1 cellular context compared by ENCODE assay signal in the genomic region with DNA sequence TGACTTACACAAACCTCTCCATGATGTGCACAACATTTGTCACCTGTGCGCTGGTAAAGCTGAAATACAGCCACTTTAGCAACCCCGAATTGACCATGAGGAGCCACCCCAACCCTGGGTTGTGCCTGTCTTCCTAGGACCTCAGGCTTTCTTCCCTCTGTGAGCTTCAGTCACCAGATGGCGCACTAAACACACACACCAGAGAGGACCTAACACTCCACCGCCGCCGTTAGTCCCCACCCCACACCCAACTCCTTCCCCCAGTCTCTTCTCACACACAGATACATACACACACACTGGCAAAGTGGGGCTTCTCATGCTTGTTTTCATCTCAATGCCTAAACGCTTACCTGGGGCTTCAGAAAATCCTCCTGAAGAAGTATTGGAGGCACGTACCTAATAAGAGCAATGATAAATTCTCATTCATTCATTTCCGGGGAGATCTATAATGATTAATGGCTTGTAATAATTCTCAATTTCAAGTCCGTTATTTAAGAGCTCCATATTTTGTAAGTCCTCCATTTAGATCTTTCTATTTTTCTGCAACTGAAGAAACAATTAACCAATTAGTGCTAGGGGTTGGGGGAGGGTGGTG.
TF ChIP-seq lines count a peak whose summit lies in the region.

No MANE protein-coding gene starts in this region.

TF ChIP-seq in K562, 482 proteins besides CTCF, POLR2A, EP300 and RAD21 (continued from another document):
- TF ChIP-seq, protein P1, sequence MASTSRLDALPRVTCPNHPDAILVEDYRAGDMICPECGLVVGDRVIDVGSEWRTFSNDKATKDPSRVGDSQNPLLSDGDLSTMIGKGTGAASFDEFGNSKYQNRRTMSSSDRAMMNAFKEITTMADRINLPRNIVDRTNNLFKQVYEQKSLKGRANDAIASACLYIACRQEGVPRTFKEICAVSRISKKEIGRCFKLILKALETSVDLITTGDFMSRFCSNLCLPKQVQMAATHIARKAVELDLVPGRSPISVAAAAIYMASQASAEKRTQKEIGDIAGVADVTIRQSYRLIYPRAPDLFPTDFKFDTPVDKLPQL (IDR thresholded peaks at IDR 0.05; ENCODE audit: extremely low read depth, insufficient read length): no peak
- no peak for TF ChIP-seq SRSF3 (IDR thresholded peaks at IDR 0.05; ENCODE audit: insufficient read depth, low read length)
- peak; percentile 78 for TF ChIP-seq CC2D1A (IDR thresholded peaks at IDR 0.05)
- no peak for TF ChIP-seq MIER1 (IDR thresholded peaks at IDR 0.05; ENCODE audit: low read depth)
- no peak for TF ChIP-seq ZNF197 (CRISPR knock-in tag; IDR thresholded peaks at IDR 0.05; ENCODE audit: low read depth)
- TF ChIP-seq ZNF347 (CRISPR knock-in tag; IDR thresholded peaks at IDR 0.05; ENCODE audit: low read depth): no peak
- TF ChIP-seq, protein P2, sequence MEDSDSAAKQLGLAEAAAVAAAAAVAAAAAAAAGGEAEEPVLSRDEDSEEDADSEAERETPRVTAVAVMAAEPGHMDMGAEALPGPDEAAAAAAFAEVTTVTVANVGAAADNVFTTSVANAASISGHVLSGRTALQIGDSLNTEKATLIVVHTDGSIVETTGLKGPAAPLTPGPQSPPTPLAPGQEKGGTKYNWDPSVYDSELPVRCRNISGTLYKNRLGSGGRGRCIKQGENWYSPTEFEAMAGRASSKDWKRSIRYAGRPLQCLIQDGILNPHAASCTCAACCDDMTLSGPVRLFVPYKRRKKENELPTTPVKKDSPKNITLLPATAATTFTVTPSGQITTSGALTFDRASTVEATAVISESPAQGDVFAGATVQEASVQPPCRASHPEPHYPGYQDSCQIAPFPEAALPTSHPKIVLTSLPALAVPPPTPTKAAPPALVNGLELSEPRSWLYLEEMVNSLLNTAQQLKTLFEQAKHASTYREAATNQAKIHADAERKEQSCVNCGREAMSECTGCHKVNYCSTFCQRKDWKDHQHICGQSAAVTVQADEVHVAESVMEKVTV (CRISPR knock-in tag; IDR thresholded peaks at IDR 0.05): peak; percentile 79
- TF ChIP-seq, protein P3, sequence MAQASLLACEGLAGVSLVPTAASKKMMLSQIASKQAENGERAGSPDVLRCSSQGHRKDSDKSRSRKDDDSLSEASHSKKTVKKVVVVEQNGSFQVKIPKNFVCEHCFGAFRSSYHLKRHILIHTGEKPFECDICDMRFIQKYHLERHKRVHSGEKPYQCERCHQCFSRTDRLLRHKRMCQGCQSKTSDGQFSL (CRISPR knock-in tag; IDR thresholded peaks at IDR 0.05): no peak
- TF ChIP-seq, protein P3 (tag; IDR thresholded peaks at IDR 0.05): no peak
- TF ChIP-seq EP400 (IDR thresholded peaks at IDR 0.05): 0 out of 2 replicates have a peak, but pooled peaks have one; percentile 12
- TF ChIP-seq, protein P4, sequence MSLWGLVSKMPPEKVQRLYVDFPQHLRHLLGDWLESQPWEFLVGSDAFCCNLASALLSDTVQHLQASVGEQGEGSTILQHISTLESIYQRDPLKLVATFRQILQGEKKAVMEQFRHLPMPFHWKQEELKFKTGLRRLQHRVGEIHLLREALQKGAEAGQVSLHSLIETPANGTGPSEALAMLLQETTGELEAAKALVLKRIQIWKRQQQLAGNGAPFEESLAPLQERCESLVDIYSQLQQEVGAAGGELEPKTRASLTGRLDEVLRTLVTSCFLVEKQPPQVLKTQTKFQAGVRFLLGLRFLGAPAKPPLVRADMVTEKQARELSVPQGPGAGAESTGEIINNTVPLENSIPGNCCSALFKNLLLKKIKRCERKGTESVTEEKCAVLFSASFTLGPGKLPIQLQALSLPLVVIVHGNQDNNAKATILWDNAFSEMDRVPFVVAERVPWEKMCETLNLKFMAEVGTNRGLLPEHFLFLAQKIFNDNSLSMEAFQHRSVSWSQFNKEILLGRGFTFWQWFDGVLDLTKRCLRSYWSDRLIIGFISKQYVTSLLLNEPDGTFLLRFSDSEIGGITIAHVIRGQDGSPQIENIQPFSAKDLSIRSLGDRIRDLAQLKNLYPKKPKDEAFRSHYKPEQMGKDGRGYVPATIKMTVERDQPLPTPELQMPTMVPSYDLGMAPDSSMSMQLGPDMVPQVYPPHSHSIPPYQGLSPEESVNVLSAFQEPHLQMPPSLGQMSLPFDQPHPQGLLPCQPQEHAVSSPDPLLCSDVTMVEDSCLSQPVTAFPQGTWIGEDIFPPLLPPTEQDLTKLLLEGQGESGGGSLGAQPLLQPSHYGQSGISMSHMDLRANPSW (CRISPR knock-in tag; IDR thresholded peaks at IDR 0.05): no peak
- no peak for TF ChIP-seq DACH1 (IDR thresholded peaks at IDR 0.05; ENCODE audit: partially characterized antibody)
- TF ChIP-seq, protein P5, sequence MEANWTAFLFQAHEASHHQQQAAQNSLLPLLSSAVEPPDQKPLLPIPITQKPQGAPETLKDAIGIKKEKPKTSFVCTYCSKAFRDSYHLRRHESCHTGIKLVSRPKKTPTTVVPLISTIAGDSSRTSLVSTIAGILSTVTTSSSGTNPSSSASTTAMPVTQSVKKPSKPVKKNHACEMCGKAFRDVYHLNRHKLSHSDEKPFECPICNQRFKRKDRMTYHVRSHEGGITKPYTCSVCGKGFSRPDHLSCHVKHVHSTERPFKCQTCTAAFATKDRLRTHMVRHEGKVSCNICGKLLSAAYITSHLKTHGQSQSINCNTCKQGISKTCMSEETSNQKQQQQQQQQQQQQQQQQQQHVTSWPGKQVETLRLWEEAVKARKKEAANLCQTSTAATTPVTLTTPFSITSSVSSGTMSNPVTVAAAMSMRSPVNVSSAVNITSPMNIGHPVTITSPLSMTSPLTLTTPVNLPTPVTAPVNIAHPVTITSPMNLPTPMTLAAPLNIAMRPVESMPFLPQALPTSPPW (CRISPR knock-in tag; IDR thresholded peaks at IDR 0.05): peak; percentile 46; the same call in 1 of the 2 replicates
- TF ChIP-seq, protein P6, sequence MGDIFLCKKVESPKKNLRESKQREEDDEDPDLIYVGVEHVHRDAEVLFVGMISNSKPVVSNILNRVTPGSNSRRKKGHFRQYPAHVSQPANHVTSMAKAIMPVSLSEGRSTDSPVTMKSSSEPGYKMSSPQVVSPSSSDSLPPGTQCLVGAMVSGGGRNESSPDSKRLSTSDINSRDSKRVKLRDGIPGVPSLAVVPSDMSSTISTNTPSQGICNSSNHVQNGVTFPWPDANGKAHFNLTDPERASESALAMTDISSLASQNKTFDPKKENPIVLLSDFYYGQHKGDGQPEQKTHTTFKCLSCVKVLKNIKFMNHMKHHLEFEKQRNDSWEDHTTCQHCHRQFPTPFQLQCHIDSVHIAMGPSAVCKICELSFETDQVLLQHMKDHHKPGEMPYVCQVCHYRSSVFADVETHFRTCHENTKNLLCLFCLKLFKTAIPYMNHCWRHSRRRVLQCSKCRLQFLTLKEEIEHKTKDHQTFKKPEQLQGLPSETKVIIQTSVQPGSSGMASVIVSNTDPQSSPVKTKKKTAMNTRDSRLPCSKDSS (IDR thresholded peaks at IDR 0.05; ENCODE audit: low read depth, partially characterized antibody): no peak
- no peak for TF ChIP-seq JUND (IDR thresholded peaks at IDR 0.05; ENCODE audit: borderline replicate concordance, low read depth, low read length)
- TF ChIP-seq JUND (tag; IDR thresholded peaks at IDR 0.05; ENCODE audit: borderline replicate concordance, low read depth, low read length): no peak; the same call in 2 of the 3 replicates
- TF ChIP-seq BRD9 (IDR thresholded peaks at IDR 0.05; ENCODE audit: low read depth, partially characterized antibody): no peak
- TF ChIP-seq, protein P7, sequence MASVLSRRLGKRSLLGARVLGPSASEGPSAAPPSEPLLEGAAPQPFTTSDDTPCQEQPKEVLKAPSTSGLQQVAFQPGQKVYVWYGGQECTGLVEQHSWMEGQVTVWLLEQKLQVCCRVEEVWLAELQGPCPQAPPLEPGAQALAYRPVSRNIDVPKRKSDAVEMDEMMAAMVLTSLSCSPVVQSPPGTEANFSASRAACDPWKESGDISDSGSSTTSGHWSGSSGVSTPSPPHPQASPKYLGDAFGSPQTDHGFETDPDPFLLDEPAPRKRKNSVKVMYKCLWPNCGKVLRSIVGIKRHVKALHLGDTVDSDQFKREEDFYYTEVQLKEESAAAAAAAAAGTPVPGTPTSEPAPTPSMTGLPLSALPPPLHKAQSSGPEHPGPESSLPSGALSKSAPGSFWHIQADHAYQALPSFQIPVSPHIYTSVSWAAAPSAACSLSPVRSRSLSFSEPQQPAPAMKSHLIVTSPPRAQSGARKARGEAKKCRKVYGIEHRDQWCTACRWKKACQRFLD (CRISPR knock-in tag; IDR thresholded peaks at IDR 0.05): no peak
- TF ChIP-seq ZNF75A (CRISPR knock-in tag; IDR thresholded peaks at IDR 0.05): no peak
